32 cellular contexts compared by ENCODE assay signal in genomic region chr4:95675623-95676022, GRCh38.
"Had no signal": no experiment of that assay in that cellular context is flagged by ENCODE, and none has a peak within 500 bp of the region (broad histone marks: within the 10 kb centered on the region; RNA-seq: fewer than 3 reads in every experiment).

No MANE protein-coding gene starts in this region.

- H3K4me1 Mint-ChIP-seq: activated B cell treated with CpG ODN at 0.5 μM for 24 hours; activated CD4-positive, alpha-beta memory T cell treated with anti-CD3 and anti-CD28 coated beads, Interleukin-2, amount 10 ng/mL, durations not matched to agents 7 days and 5 days; activated CD4-positive, alpha-beta T cell treated with anti-CD3 and anti-CD28 coated beads, Interleukin-2, amount 10 ng/mL, durations not matched to agents 7 days and 5 days; activated CD8-positive, alpha-beta memory T cell treated with anti-CD3 and anti-CD28 coated beads, Interleukin-2, amount 10 ng/mL, durations not matched to agents 7 days and 5 days; activated naive CD4-positive, alpha-beta T cell treated with anti-CD3 and anti-CD28 coated beads, Interleukin-2, amount 10 ng/mL, durations not matched to agents 7 days and 5 days; activated naive CD4-positive, alpha-beta T cell treated with anti-CD3 and anti-CD28 coated beads, Interleukin-2, amount 50 U/mL, for 24 hours; activated naive CD8-positive, alpha-beta T cell treated with anti-CD3 and anti-CD28 coated beads, Interleukin-2, amount 10 ng/mL, durations not matched to agents 7 days and 5 days; activated naive CD8-positive, alpha-beta T cell treated with anti-CD3 and anti-CD28 coated beads, Interleukin-2, amount 50 U/mL, for 24 hours; brain had no signal

- H3K27ac ChIP-seq: ascending aorta, VCaP had no signal

- ATAC-seq: activated CD8-positive, alpha-beta memory T cell treated with anti-CD3 and anti-CD28 coated beads, Interleukin-2, amount 10 ng/mL, durations not matched to agents 7 days and 5 days; activated CD8-positive, alpha-beta T cell treated with anti-CD3 and anti-CD28 coated beads, Interleukin-2, amount 10 ng/mL, durations not matched to agents 7 days and 5 days; activated naive CD8-positive, alpha-beta T cell treated with anti-CD3 and anti-CD28 coated beads, Interleukin-2, amount 50 U/mL, for 24 hours had no signal

- H3K36me3 ChIP-seq: ascending aorta had no signal

- H3K27me3 ChIP-seq: ascending aorta had no signal

- H3K36me3 Mint-ChIP-seq: activated CD8-positive, alpha-beta memory T cell treated with anti-CD3 and anti-CD28 coated beads, Interleukin-2, amount 10 ng/mL, durations not matched to agents 7 days and 5 days; activated naive CD4-positive, alpha-beta T cell treated with anti-CD3 and anti-CD28 coated beads, Interleukin-2, amount 10 ng/mL, durations not matched to agents 7 days and 5 days; activated naive CD4-positive, alpha-beta T cell treated with anti-CD3 and anti-CD28 coated beads, Interleukin-2, amount 50 U/mL, for 24 hours; activated naive CD8-positive, alpha-beta T cell; activated naive CD8-positive, alpha-beta T cell treated with anti-CD3 and anti-CD28 coated beads, Interleukin-2, amount 10 ng/mL, durations not matched to agents 7 days and 5 days; brain had no signal

- H3K27ac Mint-ChIP-seq: activated B cell treated with CpG ODN at 0.5 μM for 24 hours; activated CD4-positive, alpha-beta memory T cell treated with anti-CD3 and anti-CD28 coated beads, Interleukin-2, amount 10 ng/mL, durations not matched to agents 7 days and 5 days; activated CD4-positive, alpha-beta T cell treated with anti-CD3 and anti-CD28 coated beads, Interleukin-2, amount 10 ng/mL, durations not matched to agents 7 days and 5 days; activated CD8-positive, alpha-beta memory T cell treated with anti-CD3 and anti-CD28 coated beads, Interleukin-2, amount 10 ng/mL, durations not matched to agents 7 days and 5 days; activated CD8-positive, alpha-beta T cell treated with anti-CD3 and anti-CD28 coated beads, Interleukin-2, amount 10 ng/mL, durations not matched to agents 7 days and 5 days; activated naive CD4-positive, alpha-beta T cell treated with anti-CD3 and anti-CD28 coated beads, Interleukin-2, amount 10 ng/mL, durations not matched to agents 7 days and 5 days; activated naive CD4-positive, alpha-beta T cell treated with anti-CD3 and anti-CD28 coated beads, Interleukin-2, amount 50 U/mL, for 24 hours; activated naive CD8-positive, alpha-beta T cell; activated naive CD8-positive, alpha-beta T cell treated with anti-CD3 and anti-CD28 coated beads, Interleukin-2, amount 10 ng/mL, durations not matched to agents 7 days and 5 days; activated naive CD8-positive, alpha-beta T cell treated with anti-CD3 and anti-CD28 coated beads, Interleukin-2, amount 50 U/mL, for 24 hours; activated T-cell treated with anti-CD3 and anti-CD28 coated beads, Interleukin-2, amount 50 U/mL, for 24 hours; activated T-helper 2 cell treated with anti-CD3 and anti-CD28 coated beads, Interferon-gamma antibody, Interleukin-2, Interleukin-4, amounts not matched to agents 10 μg/mL and 5 μg/mL and 100 μg/mL, durations not matched to agents 14 hours and 24 hours and 36 hours; T-helper 1 cell treated with Interleukin-12 subunit alpha and Interleukin-12 subunit beta and Interleukin-4 antibody, amounts not matched to agents 30 μg/mL and 1 μg/mL, for 36 hours; T-helper 2 cell treated with Interferon-gamma antibody and Interleukin-4, amounts not matched to agents 5 μg/mL and 100 μg/mL, for 36 hours had no signal

- H3K9me3 ChIP-seq: ascending aorta had no signal

- H3K4me1 ChIP-seq: ascending aorta had no signal

- DNase-seq: activated B cell treated with CpG ODN at 0.5 μM for 24 hours; activated CD4-positive, alpha-beta memory T cell treated with anti-CD3 and anti-CD28 coated beads, Interleukin-2, amount 10 ng/mL, durations not matched to agents 7 days and 5 days; activated CD4-positive, alpha-beta T cell treated with anti-CD3 and anti-CD28 coated beads for 48 hours; activated CD4-positive, alpha-beta T cell treated with anti-CD3 and anti-CD28 coated beads, Interleukin-2, amount 10 ng/mL, durations not matched to agents 7 days and 5 days; activated CD4-positive, alpha-beta T cell treated with anti-CD3 and anti-CD28 coated beads, Interleukin-2, amount 50 U/mL, for 48 hours; activated CD4-positive, CD25-positive, alpha-beta regulatory T cell treated with anti-CD3 and anti-CD28 coated beads, Interleukin-2, amount 50 U/mL, for 72 hours; activated CD8-positive, alpha-beta memory T cell treated with anti-CD3 and anti-CD28 coated beads for 24 hours; activated CD8-positive, alpha-beta memory T cell treated with anti-CD3 and anti-CD28 coated beads, Interleukin-2, amount 10 ng/mL, durations not matched to agents 7 days and 5 days; activated CD8-positive, alpha-beta memory T cell treated with anti-CD3 and anti-CD28 coated beads, Interleukin-2, amount 50 U/mL, for 48 hours; activated CD8-positive, alpha-beta T cell treated with anti-CD3 and anti-CD28 coated beads, Interleukin-2, amount 10 ng/mL, durations not matched to agents 7 days and 5 days; activated effector memory CD4-positive, alpha-beta T cell treated with Interleukin-2 at 50 U/mL for 16 hours; activated gamma-delta T cell; activated naive CD4-positive, alpha-beta T cell treated with anti-CD3 and anti-CD28 coated beads, Interleukin-2, amount 10 ng/mL, durations not matched to agents 7 days and 5 days; activated naive CD4-positive, alpha-beta T cell treated with Interleukin-2 at 50 U/mL for 16 hours; activated naive CD8-positive, alpha-beta T cell treated with anti-CD3 and anti-CD28 coated beads, Interleukin-2, amount 10 ng/mL, durations not matched to agents 7 days and 5 days; activated naive CD8-positive, alpha-beta T cell treated with anti-CD3 and anti-CD28 coated beads, Interleukin-2, amount 50 U/mL, for 24 hours; activated T-cell treated with anti-CD3 and anti-CD28 coated beads, Interleukin-2, amount 50 U/mL, for 24 hours; activated T-cell treated with anti-CD3 and anti-CD28 coated beads, Interleukin-2, amount 50 U/mL, for 48 hours; amygdala; anterior cingulate cortex; central memory CD4-positive, alpha-beta T cell; T-helper 1 cell; T-helper 2 cell; T-helper 9 cell had no signal

- H3K27me3 Mint-ChIP-seq: activated B cell treated with CpG ODN at 0.5 μM for 24 hours; activated CD4-positive, alpha-beta memory T cell treated with anti-CD3 and anti-CD28 coated beads, Interleukin-2, amount 10 ng/mL, durations not matched to agents 7 days and 5 days; activated CD4-positive, alpha-beta T cell treated with anti-CD3 and anti-CD28 coated beads, Interleukin-2, amount 10 ng/mL, durations not matched to agents 7 days and 5 days; activated CD8-positive, alpha-beta memory T cell treated with anti-CD3 and anti-CD28 coated beads, Interleukin-2, amount 10 ng/mL, durations not matched to agents 7 days and 5 days; activated naive CD4-positive, alpha-beta T cell treated with anti-CD3 and anti-CD28 coated beads, Interleukin-2, amount 10 ng/mL, durations not matched to agents 7 days and 5 days; activated naive CD8-positive, alpha-beta T cell; activated naive CD8-positive, alpha-beta T cell treated with anti-CD3 and anti-CD28 coated beads, Interleukin-2, amount 10 ng/mL, durations not matched to agents 7 days and 5 days; activated naive CD8-positive, alpha-beta T cell treated with anti-CD3 and anti-CD28 coated beads, Interleukin-2, amount 50 U/mL, for 24 hours; activated T-cell treated with anti-CD3 and anti-CD28 coated beads, Interleukin-2, amount 50 U/mL, for 24 hours; brain had no signal

- H3K4me3 Mint-ChIP-seq: activated B cell treated with CpG ODN at 0.5 μM for 24 hours; activated CD4-positive, alpha-beta memory T cell treated with anti-CD3 and anti-CD28 coated beads, Interleukin-2, amount 10 ng/mL, durations not matched to agents 7 days and 5 days; activated CD4-positive, alpha-beta T cell treated with anti-CD3 and anti-CD28 coated beads, Interleukin-2, amount 10 ng/mL, durations not matched to agents 7 days and 5 days; activated CD8-positive, alpha-beta memory T cell treated with anti-CD3 and anti-CD28 coated beads, Interleukin-2, amount 10 ng/mL, durations not matched to agents 7 days and 5 days; activated CD8-positive, alpha-beta T cell treated with anti-CD3 and anti-CD28 coated beads, Interleukin-2, amount 10 ng/mL, durations not matched to agents 7 days and 5 days; activated naive CD4-positive, alpha-beta T cell treated with anti-CD3 and anti-CD28 coated beads, Interleukin-2, amount 10 ng/mL, durations not matched to agents 7 days and 5 days; activated naive CD4-positive, alpha-beta T cell treated with anti-CD3 and anti-CD28 coated beads, Interleukin-2, amount 50 U/mL, for 24 hours; activated naive CD8-positive, alpha-beta T cell; activated naive CD8-positive, alpha-beta T cell treated with anti-CD3 and anti-CD28 coated beads, Interleukin-2, amount 10 ng/mL, durations not matched to agents 7 days and 5 days; activated naive CD8-positive, alpha-beta T cell treated with anti-CD3 and anti-CD28 coated beads, Interleukin-2, amount 50 U/mL, for 24 hours; activated T-cell treated with anti-CD3 and anti-CD28 coated beads, Interleukin-2, amount 50 U/mL, for 24 hours; brain; T-helper 1 cell treated with Interleukin-12 subunit alpha and Interleukin-12 subunit beta and Interleukin-4 antibody, amounts not matched to agents 30 μg/mL and 1 μg/mL, for 36 hours; T-helper 2 cell treated with Interferon-gamma antibody and Interleukin-4, amounts not matched to agents 5 μg/mL and 100 μg/mL, for 36 hours had no signal

- H3K9me3 Mint-ChIP-seq: activated B cell treated with CpG ODN at 0.5 μM for 24 hours; activated CD4-positive, alpha-beta T cell treated with anti-CD3 and anti-CD28 coated beads, Interleukin-2, amount 10 ng/mL, durations not matched to agents 7 days and 5 days; activated naive CD4-positive, alpha-beta T cell treated with anti-CD3 and anti-CD28 coated beads, Interleukin-2, amount 10 ng/mL, durations not matched to agents 7 days and 5 days; activated T-cell treated with anti-CD3 and anti-CD28 coated beads, Interleukin-2, amount 50 U/mL, for 24 hours; activated T-helper 2 cell treated with anti-CD3 and anti-CD28 coated beads, Interferon-gamma antibody, Interleukin-2, Interleukin-4, amounts not matched to agents 10 μg/mL and 5 μg/mL and 100 μg/mL, durations not matched to agents 14 hours and 24 hours and 36 hours; brain; T-helper 2 cell treated with Interferon-gamma antibody and Interleukin-4, amounts not matched to agents 5 μg/mL and 100 μg/mL, for 36 hours had no signal

- H3K4me3 ChIP-seq: ascending aorta had no signal
